ENCODE assay signal across 13 cellular contexts in the genomic region with DNA sequence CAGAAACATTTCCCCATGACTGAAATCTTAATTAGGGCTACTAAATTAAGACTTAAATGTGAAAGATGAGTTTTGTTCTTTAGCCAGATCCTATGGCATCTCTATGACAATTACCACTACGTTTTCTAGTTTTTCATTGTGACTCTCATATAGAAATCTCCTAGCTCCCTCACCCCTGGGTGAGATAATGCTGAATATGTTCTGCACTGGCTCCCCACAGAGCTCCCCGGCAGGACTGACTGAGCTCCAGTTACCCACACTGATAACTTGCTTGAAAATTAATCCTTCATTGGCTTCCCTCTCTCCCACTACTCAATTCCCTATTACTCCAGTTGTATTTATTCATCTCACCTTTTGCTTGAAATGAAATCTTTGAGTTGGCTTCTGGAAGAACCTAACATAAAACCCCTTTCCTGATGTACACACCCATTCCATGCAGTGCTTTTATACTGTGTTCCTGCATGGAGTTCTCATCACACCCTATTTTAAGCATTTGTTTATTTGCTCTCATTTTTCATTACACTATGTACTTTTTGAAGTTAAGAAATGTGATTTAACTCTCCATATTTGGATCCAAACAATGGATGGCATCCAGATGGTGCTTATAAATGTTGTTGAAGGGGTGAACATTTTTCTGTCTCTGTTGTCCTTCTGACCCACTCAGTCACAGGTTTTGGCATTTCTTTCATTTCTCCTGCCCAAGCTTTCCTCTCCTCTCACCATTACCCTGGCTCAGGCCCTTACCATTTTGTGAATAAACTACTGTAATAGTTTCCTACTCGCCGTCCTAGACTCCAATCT.
A peak's percentile ranks its signal among the peaks of the same experiment; 100 is the strongest.
DNase-seq lines count a peak whose midpoint lies in the region; ATAC-seq and TF ChIP-seq lines count a peak whose summit lies in the region.
"Had no signal": no experiment of that assay in that cellular context is flagged by ENCODE, and none has a peak within 500 bp of the region (broad histone marks: within the 10 kb centered on the region; RNA-seq: fewer than 3 reads in every experiment).

No MANE protein-coding gene starts in this region.

- ATAC-seq in lower lobe of right lung, result peak; percentile 66 to 76

- H3K9me3 ChIP-seq in lower lobe of right lung (no peaks in the 10 kb centered on the region), testis (no peaks in the 10 kb centered on the region)

- peaks cover 7% of the 10 kb centered on the region for H3K4me1 Mint-ChIP-seq in activated naive CD8-positive, alpha-beta T cell treated with anti-CD3 and anti-CD28 coated beads for 36 hours

- WGBS in testis, 2 donors, result 55 to 58% methylated on average over 4 of the region's 4 CpGs

- peaks cover 6% of the 10 kb centered on the region for H3K27me3 Mint-ChIP-seq in activated naive CD8-positive, alpha-beta T cell treated with anti-CD3 and anti-CD28 coated beads for 36 hours
- H3K27me3 Mint-ChIP-seq: CD4-positive, CD25-positive, alpha-beta regulatory T cell; T-cell had no signal

- H3K4me1 ChIP-seq in lower lobe of right lung, result peaks cover 10% of the 10 kb centered on the region
- peaks cover 14% of the 10 kb centered on the region for H3K4me1 ChIP-seq in testis

- no peaks in the 10 kb centered on the region for H3K36me3 ChIP-seq in lower lobe of right lung
- no peaks in the 10 kb centered on the region for H3K36me3 ChIP-seq in testis (ENCODE audit: low read depth, missing control alignments)

- DNase-seq in LHCN-M2 (ENCODE audit: low read depth) (peak; percentile 66), coronary artery (ENCODE audit: low spot score) (no peak), lower lobe of right lung (no peak), testis (no peak), NCI-H146 (lab: John Stamatoyannopoulos, UW) (no peak), NCI-H774 (lab: John Stamatoyannopoulos, UW) (no peak), ureter (ENCODE audit: low spot score) (no peak)
- DNase-seq in activated naive CD8-positive, alpha-beta T cell treated with anti-CD3 and anti-CD28 coated beads for 36 hours, result no peak
- DNase-seq: CD4-positive, CD25-positive, alpha-beta regulatory T cell; NCI-H2029 treated with DMSO at 0.1 percent for 48 hours; T-cell had no signal

- H3K4me3 Mint-ChIP-seq in activated naive CD8-positive, alpha-beta T cell treated with anti-CD3 and anti-CD28 coated beads for 36 hours, result no peak overlapping the region
- H3K4me3 Mint-ChIP-seq: brain had no signal

- intact Hi-C loops in lower lobe of right lung (cut with DNase I), result no loop called here
- intact Hi-C loops in testis (cut with DNase I; ENCODE audit: low total_unique reads), result no loop called here

- no peaks in the 10 kb centered on the region for H3K36me3 Mint-ChIP-seq in activated naive CD8-positive, alpha-beta T cell treated with anti-CD3 and anti-CD28 coated beads for 36 hours
- H3K36me3 Mint-ChIP-seq: brain; CD4-positive, CD25-positive, alpha-beta regulatory T cell; T-cell had no signal

- peak overlapping the region; percentile 44 for H3K4me3 ChIP-seq in coronary artery
- peak overlapping the region; percentile 7 for H3K4me3 ChIP-seq in lower lobe of right lung
- H3K4me3 ChIP-seq in testis, result peak overlapping the region in 1 of 2 donors; percentile 9

- TF ChIP-seq CTCF in coronary artery (IDR thresholded peaks at IDR 0.05) (no peak), lower lobe of right lung (IDR thresholded peaks at IDR 0.05) (no peak), testis (IDR thresholded peaks at IDR 0.05) (no peak)

- no peak for TF ChIP-seq POLR2A in testis (IDR thresholded peaks at IDR 0.05)

- no peaks in the 10 kb centered on the region for H3K9me3 Mint-ChIP-seq in activated naive CD8-positive, alpha-beta T cell treated with anti-CD3 and anti-CD28 coated beads for 36 hours

- no peak overlapping the region for H3K27ac Mint-ChIP-seq in activated naive CD8-positive, alpha-beta T cell treated with anti-CD3 and anti-CD28 coated beads for 36 hours
- H3K27ac Mint-ChIP-seq: CD4-positive, CD25-positive, alpha-beta regulatory T cell; T-cell had no signal

- H3K27ac ChIP-seq in coronary artery (peak overlapping the region; percentile 42 to 79), lower lobe of right lung (peak overlapping the region; percentile 73), testis (peak overlapping the region; percentile 46 to 47)
- H3K27ac ChIP-seq: epithelial cell of prostate had no signal

- H3K27me3 ChIP-seq in lower lobe of right lung (ENCODE audit: low read depth) (no peaks in the 10 kb centered on the region), testis (no peaks in the 10 kb centered on the region)
